1 cellular context compared by ENCODE assay signal in the genomic region with DNA sequence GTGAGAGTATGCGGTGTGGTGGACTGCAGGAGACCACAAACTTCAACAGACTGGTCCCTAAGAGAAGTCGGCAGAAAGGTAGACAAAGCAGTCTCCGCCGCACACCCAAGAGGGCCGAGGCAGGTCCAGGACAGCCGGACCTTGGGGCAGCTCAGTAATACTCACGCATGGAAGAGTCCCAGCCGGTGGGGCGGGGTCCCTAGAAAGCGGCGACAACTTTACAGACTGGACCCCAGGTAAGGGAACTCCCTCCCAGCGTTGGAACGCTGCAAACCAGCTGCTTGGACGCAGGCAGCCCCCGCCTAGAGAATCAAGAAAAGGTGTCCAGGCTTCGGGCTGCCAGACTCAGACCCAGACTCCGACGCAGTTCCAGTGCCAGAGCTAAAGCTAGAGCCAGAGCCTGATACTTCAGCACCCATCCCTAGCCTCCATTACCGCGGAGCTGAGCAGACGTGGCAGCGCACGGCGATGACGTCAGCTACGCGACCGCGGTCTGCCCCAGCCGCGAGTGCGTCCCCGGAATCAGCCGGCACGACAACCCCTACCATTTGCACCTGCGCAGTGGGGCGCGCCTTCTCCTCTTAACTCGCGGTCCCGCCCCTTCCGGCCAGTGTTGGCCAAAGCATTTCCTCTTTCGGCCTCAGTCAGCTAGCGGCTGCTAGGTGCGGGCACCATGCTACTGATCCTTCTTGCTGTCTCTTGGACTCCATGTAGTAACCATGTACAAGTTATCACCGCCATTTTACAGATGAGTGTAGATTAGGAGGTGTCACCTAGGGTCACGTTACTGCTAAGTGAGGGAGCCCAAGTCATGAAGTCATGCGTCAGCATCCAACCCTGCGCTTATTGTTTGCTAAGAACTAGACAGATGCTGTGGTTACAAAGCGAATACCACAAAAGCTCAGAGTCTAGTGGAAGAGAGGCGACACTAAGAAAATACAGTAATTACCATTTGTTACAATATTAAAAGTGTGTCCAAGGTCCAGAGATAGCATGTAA.
A peak's percentile ranks its signal among the peaks of the same experiment; 100 is the strongest.
TF ChIP-seq lines count a peak whose summit lies in the region.

A gene with protein sequence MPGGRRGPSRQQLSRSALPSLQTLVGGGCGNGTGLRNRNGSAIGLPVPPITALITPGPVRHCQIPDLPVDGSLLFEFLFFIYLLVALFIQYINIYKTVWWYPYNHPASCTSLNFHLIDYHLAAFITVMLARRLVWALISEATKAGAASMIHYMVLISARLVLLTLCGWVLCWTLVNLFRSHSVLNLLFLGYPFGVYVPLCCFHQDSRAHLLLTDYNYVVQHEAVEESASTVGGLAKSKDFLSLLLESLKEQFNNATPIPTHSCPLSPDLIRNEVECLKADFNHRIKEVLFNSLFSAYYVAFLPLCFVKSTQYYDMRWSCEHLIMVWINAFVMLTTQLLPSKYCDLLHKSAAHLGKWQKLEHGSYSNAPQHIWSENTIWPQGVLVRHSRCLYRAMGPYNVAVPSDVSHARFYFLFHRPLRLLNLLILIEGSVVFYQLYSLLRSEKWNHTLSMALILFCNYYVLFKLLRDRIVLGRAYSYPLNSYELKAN (minus strand): TSS at position 445 of the 999 bp plus-strand sequence. CDS start 1,541 bp downstream, outside the sequence.

TF ChIP-seq in K562, 482 proteins besides CTCF, POLR2A, EP300 and RAD21 (continued from another document):
- TF ChIP-seq, protein P1, sequence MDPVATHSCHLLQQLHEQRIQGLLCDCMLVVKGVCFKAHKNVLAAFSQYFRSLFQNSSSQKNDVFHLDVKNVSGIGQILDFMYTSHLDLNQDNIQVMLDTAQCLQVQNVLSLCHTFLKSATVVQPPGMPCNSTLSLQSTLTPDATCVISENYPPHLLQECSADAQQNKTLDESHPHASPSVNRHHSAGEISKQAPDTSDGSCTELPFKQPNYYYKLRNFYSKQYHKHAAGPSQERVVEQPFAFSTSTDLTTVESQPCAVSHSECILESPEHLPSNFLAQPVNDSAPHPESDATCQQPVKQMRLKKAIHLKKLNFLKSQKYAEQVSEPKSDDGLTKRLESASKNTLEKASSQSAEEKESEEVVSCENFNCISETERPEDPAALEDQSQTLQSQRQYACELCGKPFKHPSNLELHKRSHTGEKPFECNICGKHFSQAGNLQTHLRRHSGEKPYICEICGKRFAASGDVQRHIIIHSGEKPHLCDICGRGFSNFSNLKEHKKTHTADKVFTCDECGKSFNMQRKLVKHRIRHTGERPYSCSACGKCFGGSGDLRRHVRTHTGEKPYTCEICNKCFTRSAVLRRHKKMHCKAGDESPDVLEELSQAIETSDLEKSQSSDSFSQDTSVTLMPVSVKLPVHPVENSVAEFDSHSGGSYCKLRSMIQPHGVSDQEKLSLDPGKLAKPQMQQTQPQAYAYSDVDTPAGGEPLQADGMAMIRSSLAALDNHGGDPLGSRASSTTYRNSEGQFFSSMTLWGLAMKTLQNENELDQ (CRISPR knock-in tag; IDR thresholded peaks at IDR 0.05; ENCODE audit: borderline replicate concordance) = no peak
- peak; percentile 80 for TF ChIP-seq BHLHE40 (IDR thresholded peaks at IDR 0.05; ENCODE audit: low read length)
- TF ChIP-seq, protein P2, sequence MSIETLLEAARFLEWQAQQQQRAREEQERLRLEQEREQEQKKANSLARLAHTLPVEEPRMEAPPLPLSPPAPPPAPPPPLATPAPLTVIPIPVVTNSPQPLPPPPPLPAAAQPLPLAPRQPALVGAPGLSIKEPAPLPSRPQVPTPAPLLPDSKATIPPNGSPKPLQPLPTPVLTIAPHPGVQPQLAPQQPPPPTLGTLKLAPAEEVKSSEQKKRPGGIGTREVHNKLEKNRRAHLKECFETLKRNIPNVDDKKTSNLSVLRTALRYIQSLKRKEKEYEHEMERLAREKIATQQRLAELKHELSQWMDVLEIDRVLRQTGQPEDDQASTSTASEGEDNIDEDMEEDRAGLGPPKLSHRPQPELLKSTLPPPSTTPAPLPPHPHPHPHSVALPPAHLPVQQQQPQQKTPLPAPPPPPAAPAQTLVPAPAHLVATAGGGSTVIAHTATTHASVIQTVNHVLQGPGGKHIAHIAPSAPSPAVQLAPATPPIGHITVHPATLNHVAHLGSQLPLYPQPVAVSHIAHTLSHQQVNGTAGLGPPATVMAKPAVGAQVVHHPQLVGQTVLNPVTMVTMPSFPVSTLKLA (conservative IDR thresholded peaks at IDR 0.05) = peak; percentile 69 to 87
- peak; percentile 92 for TF ChIP-seq SIN3B (IDR thresholded peaks at IDR 0.05; ENCODE audit: low read depth)
- TF ChIP-seq MEIS2 (IDR thresholded peaks at IDR 0.05; ENCODE audit: partially characterized antibody) = peak; percentile 47
- TF ChIP-seq NEUROD1 (IDR thresholded peaks at IDR 0.05; ENCODE audit: borderline replicate concordance, low read depth, low read length, partially characterized antibody) = peak; percentile 83
- peak; percentile 76 for TF ChIP-seq EGR1 (conservative IDR thresholded peaks at IDR 0.05)
- TF ChIP-seq CHD1 (IDR thresholded peaks at IDR 0.05; ENCODE audit: low read length) = peak; percentile 69
- TF ChIP-seq ZNF12 (CRISPR knock-in tag; IDR thresholded peaks at IDR 0.05) = peak; percentile 64; the same call in 1 of the 2 replicates
- TF ChIP-seq, protein P3, sequence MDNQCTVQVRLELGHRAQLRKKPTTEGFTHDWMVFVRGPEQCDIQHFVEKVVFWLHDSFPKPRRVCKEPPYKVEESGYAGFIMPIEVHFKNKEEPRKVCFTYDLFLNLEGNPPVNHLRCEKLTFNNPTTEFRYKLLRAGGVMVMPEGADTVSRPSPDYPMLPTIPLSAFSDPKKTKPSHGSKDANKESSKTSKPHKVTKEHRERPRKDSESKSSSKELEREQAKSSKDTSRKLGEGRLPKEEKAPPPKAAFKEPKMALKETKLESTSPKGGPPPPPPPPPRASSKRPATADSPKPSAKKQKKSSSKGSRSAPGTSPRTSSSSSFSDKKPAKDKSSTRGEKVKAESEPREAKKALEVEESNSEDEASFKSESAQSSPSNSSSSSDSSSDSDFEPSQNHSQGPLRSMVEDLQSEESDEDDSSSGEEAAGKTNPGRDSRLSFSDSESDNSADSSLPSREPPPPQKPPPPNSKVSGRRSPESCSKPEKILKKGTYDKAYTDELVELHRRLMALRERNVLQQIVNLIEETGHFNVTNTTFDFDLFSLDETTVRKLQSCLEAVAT (IDR thresholded peaks at IDR 0.05) = peak in 1 of 2 experiments; percentile 80; a peak in 2 of 4 replicates
- peak in 1 of 2 experiments; percentile 38; a peak in 2 of 4 replicates for TF ChIP-seq SIX5 (IDR thresholded peaks at IDR 0.05; ENCODE audit: borderline replicate concordance in 1 of 2, insufficient read depth in 1 of 2, low read depth in 1 of 2, low read length in 2 of 2)
- TF ChIP-seq POLR2H (tag; IDR thresholded peaks at IDR 0.05; ENCODE audit: low read depth) = peak; percentile 93
- peak; percentile 60; the same call in 1 of the 2 replicates for TF ChIP-seq ZFX (CRISPR knock-in tag; IDR thresholded peaks at IDR 0.05)
- TF ChIP-seq L3MBTL2 (IDR thresholded peaks at IDR 0.05) = peak; percentile 50; the same call in 1 of the 2 replicates
- TF ChIP-seq, protein P4, sequence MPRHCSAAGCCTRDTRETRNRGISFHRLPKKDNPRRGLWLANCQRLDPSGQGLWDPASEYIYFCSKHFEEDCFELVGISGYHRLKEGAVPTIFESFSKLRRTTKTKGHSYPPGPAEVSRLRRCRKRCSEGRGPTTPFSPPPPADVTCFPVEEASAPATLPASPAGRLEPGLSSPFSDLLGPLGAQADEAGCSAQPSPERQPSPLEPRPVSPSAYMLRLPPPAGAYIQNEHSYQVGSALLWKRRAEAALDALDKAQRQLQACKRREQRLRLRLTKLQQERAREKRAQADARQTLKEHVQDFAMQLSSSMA (CRISPR knock-in tag; IDR thresholded peaks at IDR 0.05) = peak; percentile 15; the same call in 1 of the 2 replicates
- peak; percentile 28; the same call in 1 of the 2 replicates for TF ChIP-seq ZNF431 (CRISPR knock-in tag; IDR thresholded peaks at IDR 0.05)
- no peak for TF ChIP-seq SRSF9 (IDR thresholded peaks at IDR 0.05; ENCODE audit: borderline replicate concordance, low read depth, low read length)
